In genomic region chr12:109518820-109519665, GRCh38 we compare ENCODE assay signal across 8 cellular contexts. TPM values are rescaled to one million over a fixed set of nuclear protein-coding genes. Genes with fewer than 3 reads are reported as not detected.
A peak's percentile ranks its signal among the peaks of the same experiment; 100 is the strongest.
DNase-seq lines count a peak whose midpoint lies in the region; ATAC-seq, FAIRE-seq and TF ChIP-seq lines count a peak whose summit lies in the region.

No MANE protein-coding gene starts in this region.

- TF ChIP-seq CTCF in GM13976 (IDR thresholded peaks at IDR 0.05; ENCODE audit: borderline replicate concordance, control extremely low read depth, extremely low read depth, insufficient read depth, missing control alignments) (peak; percentile 43), lung (IDR thresholded peaks at IDR 0.05; ENCODE audit: control extremely low read depth, extremely low read depth) (peak; percentile 58)

- no peaks in the 10 kb centered on the region for H3K9me3 Mint-ChIP-seq in activated CD4-positive, alpha-beta T cell treated with anti-CD3 and anti-CD28 coated beads, Interleukin-2, amount 10 ng/mL, durations not matched to agents 7 days and 5 days

- H3K27me3 ChIP-seq in lung (ENCODE audit: control insufficient read depth, insufficient read depth) = no peaks in the 10 kb centered on the region

- no peaks in the 10 kb centered on the region for H3K9me3 ChIP-seq in lung (ENCODE audit: control insufficient read depth in 2 of 2, insufficient read depth in 1 of 2, low read length in 1 of 2)

- CTCF ChIA-PET in activated CD4-positive, alpha-beta T cell treated with anti-CD3 and anti-CD28 coated beads, Interleukin-2, amount 10 ng/mL, durations not matched to agents 7 days and 5 days (lab: Charles Lee) = interaction anchor here (0.7 to 1.4 kb wide), 7 partner anchors 9 to 409 kb away, joined by 3 to 4 read pairs (median 3); partner anchors contain the start of genes KCTD10 and UBE3B

- no peak overlapping the region for H3K4me3 ChIP-seq in lung

- H3K4me3 Mint-ChIP-seq in activated CD4-positive, alpha-beta T cell treated with anti-CD3 and anti-CD28 coated beads, Interleukin-2, amount 10 ng/mL, durations not matched to agents 7 days and 5 days = no peak overlapping the region

- DNase-seq in GM13976 (ENCODE audit: low spot score) = peak; percentile 72
- DNase-seq in NCI-H226 = peak; percentile 50
- peak; percentile 67 for DNase-seq in activated CD4-positive, alpha-beta T cell treated with anti-CD3 and anti-CD28 coated beads, Interleukin-2, amount 10 ng/mL, durations not matched to agents 7 days and 5 days
- peak; percentile 87 for DNase-seq in dermis blood vessel endothelial cell
- peak; percentile 47 for DNase-seq in lung (ENCODE audit: low spot score)
- peak; percentile 17 to 47 (median 18) for DNase-seq in stimulated activated CD4-positive, alpha-beta T cell treated with anti-CD3 and anti-CD28 coated beads, TNF-alpha, amount 100 ng/mL, for 48 hours (ENCODE audit: low read depth in 3 of 3)

- ATAC-seq in lung (ENCODE audit: insufficient read depth, low FRiP score) (no peak), GM19324 (IDR thresholded peaks at IDR 0.05; ENCODE audit: low FRiP score, unreplicated experiment) (no peak)

- H3K27me3 Mint-ChIP-seq in activated CD4-positive, alpha-beta T cell treated with anti-CD3 and anti-CD28 coated beads, Interleukin-2, amount 10 ng/mL, durations not matched to agents 7 days and 5 days = no peaks in the 10 kb centered on the region

- in situ Hi-C loops in GM13976 (cut with MboI; ENCODE audit: low sequenced_read_pairs, unreplicated experiment) = no loop called here

- POLR2A ChIA-PET in activated CD4-positive, alpha-beta T cell treated with anti-CD3 and anti-CD28 coated beads, Interleukin-2, amount 10 ng/mL, durations not matched to agents 7 days and 5 days (lab: Charles Lee) = no interaction called here

- peaks cover 30% of the 10 kb centered on the region for H3K36me3 Mint-ChIP-seq in activated CD4-positive, alpha-beta T cell treated with anti-CD3 and anti-CD28 coated beads, Interleukin-2, amount 10 ng/mL, durations not matched to agents 7 days and 5 days (ENCODE audit: low read depth)

- peak overlapping the region in 1 of 2 donors; percentile 75 for H3K27ac ChIP-seq in lung (ENCODE audit: low read depth in 1 of 2, low read length in 1 of 2)

- WGBS in lung, 2 donors = 70 to 74% methylated on average over 11 of the region's 11 CpGs

- peaks cover 5 to 68% of the 10 kb centered on the region in 2 donors for H3K36me3 ChIP-seq in lung (ENCODE audit: control insufficient read depth in 2 of 2, insufficient read depth in 2 of 2, low read length in 2 of 2)

- H3K4me1 Mint-ChIP-seq in activated CD4-positive, alpha-beta T cell treated with anti-CD3 and anti-CD28 coated beads, Interleukin-2, amount 10 ng/mL, durations not matched to agents 7 days and 5 days = no peaks in the 10 kb centered on the region

- no peak overlapping the region for H3K27ac Mint-ChIP-seq in activated CD4-positive, alpha-beta T cell treated with anti-CD3 and anti-CD28 coated beads, Interleukin-2, amount 10 ng/mL, durations not matched to agents 7 days and 5 days

- FAIRE-seq in A204.1 (lab: Jason Lieb, UNC) = peak; percentile 79

- no peaks in the 10 kb centered on the region for H3K4me1 ChIP-seq in lung (ENCODE audit: control insufficient read depth in 2 of 2, insufficient read depth in 2 of 2, low read length in 2 of 2)

RNA-seq across cellular contexts. Expression of gene UBE3B, which starts 41.6 kb away (rescaled TPM):
- 10 to 100 TPM; 35.5 to 37.4 TPM for total RNA-seq in activated CD4-positive, alpha-beta T cell treated with anti-CD3 and anti-CD28 coated beads, Interleukin-2, amount 10 ng/mL, durations not matched to agents 7 days and 5 days
- total RNA-seq in dermis blood vessel endothelial cell (54.1 and 60.0 TPM in 2 replicates), lung (10 to 100 TPM; 38.7 to 58.9 TPM)
- polyA plus RNA-seq in lung = 10 to 100 TPM in 1 of 2 donors, 1 to 10 TPM in 1; 10.0 to 15.0 TPM

RNA-seq across cellular contexts. Expression of gene KCTD10, which starts 41.9 kb away (rescaled TPM):
- total RNA-seq in activated CD4-positive, alpha-beta T cell treated with anti-CD3 and anti-CD28 coated beads, Interleukin-2, amount 10 ng/mL, durations not matched to agents 7 days and 5 days = 10 to 100 TPM; 35.0 to 41.8 TPM
- 74.5 and 85.6 TPM in 2 replicates for total RNA-seq in dermis blood vessel endothelial cell
- 10 to 100 TPM; 56.3 to 72.6 TPM for total RNA-seq in lung
- 10 to 100 TPM; 21.7 to 51.1 TPM for polyA plus RNA-seq in lung

RNA-seq across cellular contexts. Expression of gene MMAB, which starts 54.3 kb away (rescaled TPM):
- 10 to 100 TPM; 21.4 to 25.7 TPM for total RNA-seq in activated CD4-positive, alpha-beta T cell treated with anti-CD3 and anti-CD28 coated beads, Interleukin-2, amount 10 ng/mL, durations not matched to agents 7 days and 5 days
- 14.0 and 26.9 TPM in 2 replicates for total RNA-seq in dermis blood vessel endothelial cell
- 10 to 100 TPM; 23.8 to 86.4 TPM for total RNA-seq in lung
- 10 to 100 TPM; 69.3 to 90.2 TPM for polyA plus RNA-seq in lung

RNA-seq across cellular contexts. Expression of gene MVK, which starts 54.6 kb away (rescaled TPM):
- total RNA-seq in activated CD4-positive, alpha-beta T cell treated with anti-CD3 and anti-CD28 coated beads, Interleukin-2, amount 10 ng/mL, durations not matched to agents 7 days and 5 days = 10 to 100 TPM; 20.3 to 21.8 TPM
- total RNA-seq in dermis blood vessel endothelial cell = 18.2 and 34.2 TPM in 2 replicates
- 10 to 100 TPM; 22.4 to 42.6 TPM for total RNA-seq in lung
- 10 to 100 TPM; 31.7 to 62.7 TPM for polyA plus RNA-seq in lung

Comparison
In these comparisons a context has a peak if more than half of its experiments do, and no peak if none do; other contexts are left out.
1. DNase-seq: peak in every context shown above with its lines; median percentile 87 in dermis blood vessel endothelial cell; 72 in GM13976; 67 in activated CD4-positive, alpha-beta T cell treated with anti-CD3 and anti-CD28 coated beads, Interleukin-2, amount 10 ng/mL, durations not matched to agents 7 days and 5 days; 50 in NCI-H226; 47 in lung; 18 in stimulated activated CD4-positive, alpha-beta T cell treated with anti-CD3 and anti-CD28 coated beads, TNF-alpha, amount 100 ng/mL, for 48 hours.